Comparison of ENCODE assay signal across 8 cellular contexts in the genomic region with DNA sequence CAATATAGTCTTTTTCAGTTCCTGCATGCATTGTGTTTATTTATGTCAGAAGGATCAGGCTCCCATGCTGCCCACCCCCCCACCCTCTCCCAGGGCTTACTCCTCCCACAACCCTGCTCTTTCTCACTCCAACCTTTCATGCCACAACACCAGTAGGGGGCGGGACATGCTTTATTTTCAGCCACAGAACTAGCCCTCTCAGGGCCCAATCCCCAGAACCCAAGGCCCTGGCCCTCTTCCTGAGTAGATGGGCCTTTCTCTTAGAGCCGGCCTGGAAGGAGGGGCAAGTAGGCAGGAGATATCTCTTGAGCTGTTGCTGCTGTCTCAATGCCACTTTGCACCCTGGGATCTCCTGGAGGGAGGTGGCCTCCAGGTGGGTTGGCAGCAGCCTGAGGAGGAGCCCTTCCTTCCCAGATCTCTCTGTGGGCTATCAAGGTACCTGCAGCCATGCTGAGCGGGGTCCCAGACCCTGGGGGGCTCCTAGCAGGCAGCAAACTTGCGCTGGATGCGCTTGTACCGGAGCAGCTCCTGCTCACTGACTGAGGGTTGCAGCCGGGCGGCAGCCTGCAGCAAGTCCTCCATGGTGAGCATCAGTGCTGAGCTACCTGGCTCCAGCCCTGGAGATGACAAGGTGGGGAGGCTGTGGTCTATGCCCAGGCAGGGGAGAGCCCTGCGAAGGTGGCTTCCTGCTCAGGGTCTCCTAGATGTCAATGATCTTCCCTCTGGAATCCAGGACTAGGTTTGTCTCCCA. TPM values are rescaled to one million over a fixed set of nuclear protein-coding genes. Genes with fewer than 3 reads are reported as not detected.
DNase-seq lines count a peak whose midpoint lies in the region; ATAC-seq and TF ChIP-seq lines count a peak whose summit lies in the region.

No MANE protein-coding gene starts in this region.

- TF ChIP-seq POLR2A in sigmoid colon (IDR thresholded peaks at IDR 0.05), result no peak

- in situ Hi-C loops in Caki2 (cut with HindIII; ENCODE audit: low pct_unique_long_range_greater_than_20kb, low sequenced_read_pairs), result no loop called here

- ATAC-seq in HG03354 (IDR thresholded peaks at IDR 0.05; ENCODE audit: poor library complexity, severe bottlenecking, unreplicated experiment) (no peak), GM18868 (IDR thresholded peaks at IDR 0.05; ENCODE audit: unreplicated experiment) (no peak)

- intact Hi-C loops in sigmoid colon (cut with DNase I), result no loop called here

- no peaks in the 10 kb centered on the region for H3K27me3 ChIP-seq in sigmoid colon

- TF ChIP-seq CTCF in HFF-Myc (IDR thresholded peaks at IDR 0.05; ENCODE audit: low read depth, low read length, missing control alignments) (peak; percentile 46), sigmoid colon (IDR thresholded peaks at IDR 0.05) (no peak)

- H3K36me3 ChIP-seq in sigmoid colon, result peaks cover 13 to 60% (median 24%) of the 10 kb centered on the region in 4 donors

- no peaks in the 10 kb centered on the region for H3K9me3 ChIP-seq in sigmoid colon

- WGBS in sigmoid colon, 2 donors, result 86 to 88% methylated on average over 9 of the region's 9 CpGs

- no peak overlapping the region for H3K27ac ChIP-seq in sigmoid colon

- H3K4me1 ChIP-seq in sigmoid colon, result peaks cover 0 to 16% (median 14%) of the 10 kb centered on the region in 4 donors

- DNase-seq in Caki2 (ENCODE audit: low read depth) (peak; percentile 40), HFF-Myc (ENCODE audit: extremely low read depth, low read depth) (no peak), SKM-1 (lab: John Stamatoyannopoulos, UW; ENCODE audit: unreplicated experiment) (peak; percentile 22), fibroblast of peridontal ligament (ENCODE audit: extremely low read depth) (peak; percentile 39), NCI-H1105 (lab: John Stamatoyannopoulos, UW) (no peak), sigmoid colon (no peak)

- no peak for TF ChIP-seq EP300 in sigmoid colon (IDR thresholded peaks at IDR 0.05)

- H3K4me3 ChIP-seq in HFF-Myc (replicated peaks; ENCODE audit: low read depth, low read length) (no peak overlapping the region), sigmoid colon (no peak overlapping the region)

RNA-seq across cellular contexts. Expression of gene GNMT, which starts 3.5 kb away (rescaled TPM):
- total RNA-seq in Caki2 (2014; rRNA removed; shearing (Covaris generic); ENCODE audit: low replicate concordance), result 1.5 TPM in 1 of 2 replicates, not detected in the other
- total RNA-seq in sigmoid colon, result under 1 TPM in 1 of 4 donors, not detected in 3; 0.54 TPM
- polyA plus RNA-seq in sigmoid colon, result under 1 TPM in 1 of 3 donors, not detected in 2; 0.45 TPM

RNA-seq across cellular contexts. Expression of gene PEX6, which starts 15.0 kb away (rescaled TPM):
- total RNA-seq in Caki2 (2014; rRNA removed; shearing (Covaris generic); ENCODE audit: low replicate concordance), result 29.2 and 31.4 TPM in 2 replicates
- total RNA-seq in sigmoid colon, result 10 to 100 TPM; 10.2 to 19.1 (median 18.2) TPM
- polyA plus RNA-seq in sigmoid colon, result 10 to 100 TPM; 12.6 to 21.5 (median 14.0) TPM

RNA-seq across cellular contexts. Expression of gene PPP2R5D, which starts 20.3 kb away (rescaled TPM):
- total RNA-seq in Caki2 (2014; rRNA removed; shearing (Covaris generic); ENCODE audit: low replicate concordance), result 41.1 and 50.7 TPM in 2 replicates
- total RNA-seq in sigmoid colon, result 10 to 100 TPM; 26.7 to 41.5 (median 33.9) TPM
- polyA plus RNA-seq in sigmoid colon, result 10 to 100 TPM; 29.4 to 38.8 (median 35.5) TPM

RNA-seq across cellular contexts. Expression of gene CNPY3, which starts 34.8 kb away (rescaled TPM):
- total RNA-seq in Caki2 (2014; rRNA removed; shearing (Covaris generic); ENCODE audit: low replicate concordance), result 69.2 and 70.4 TPM in 2 replicates
- total RNA-seq in sigmoid colon, result 10 to 100 TPM; 22.8 to 24.9 (median 24.1) TPM
- 10 to 100 TPM; 11.8 to 37.5 (median 12.6) TPM for polyA plus RNA-seq in sigmoid colon

RNA-seq across cellular contexts. Expression of gene PTCRA, which starts 48.2 kb away (rescaled TPM):
- not detected in 2 replicates for total RNA-seq in Caki2 (2014; rRNA removed; shearing (Covaris generic); ENCODE audit: low replicate concordance)
- total RNA-seq in sigmoid colon, result not detected
- polyA plus RNA-seq in sigmoid colon, result under 1 TPM in 1 of 3 donors, not detected in 2; 0.23 TPM

Comparison
In these comparisons a context has a peak if more than half of its experiments do, and no peak if none do; other contexts are left out.
1. DNase-seq: peak in Caki2 (single experiment), SKM-1 (single experiment) and fibroblast of peridontal ligament (single experiment); none in HFF-Myc (single experiment), NCI-H1105 (single experiment) and sigmoid colon (single experiment).